12 cellular contexts compared by ENCODE assay signal in the genomic region with DNA sequence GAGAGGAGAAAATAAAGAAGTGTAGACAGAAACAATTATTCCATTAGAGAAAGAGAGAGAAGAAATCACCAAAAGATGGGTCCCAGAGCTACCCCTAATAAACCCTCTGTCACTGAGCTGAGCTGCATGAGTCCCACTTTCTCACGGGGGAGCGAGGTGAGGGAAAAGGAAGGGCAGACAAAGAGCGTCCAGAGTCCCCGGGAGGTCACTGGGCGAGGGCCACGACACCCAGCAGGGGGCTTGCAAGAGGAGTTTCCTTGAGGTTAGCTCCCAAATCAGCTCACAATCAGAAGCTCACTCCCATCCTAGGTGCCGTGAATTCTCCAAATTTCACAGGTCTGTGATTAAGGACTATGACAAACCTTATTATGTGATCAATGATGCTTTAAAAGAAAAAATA.
DNase-seq lines count a peak whose midpoint lies in the region; ATAC-seq and TF ChIP-seq lines count a peak whose summit lies in the region.
"Had no signal": no experiment of that assay in that cellular context is flagged by ENCODE, and none has a peak within 500 bp of the region (broad histone marks: within the 10 kb centered on the region; RNA-seq: fewer than 3 reads in every experiment).

No MANE protein-coding gene starts in this region.

- no peak overlapping the region for H2AFZ ChIP-seq in osteoblast (ENCODE audit: low read length)

- no peaks in the 10 kb centered on the region for H3K27me3 Mint-ChIP-seq in MCF 10A (ENCODE audit: insufficient read depth, unreplicated experiment)
- H3K27me3 Mint-ChIP-seq: naive thymus-derived CD8-positive, alpha-beta T cell had no signal

- POLR2A ChIA-PET in MCF 10A (lab: Yijun Ruan, JAX): no interaction called here

- TF ChIP-seq CTCF in breast epithelium (IDR thresholded peaks at IDR 0.05): no peak
- no peak for TF ChIP-seq CTCF in MCF 10A (IDR thresholded peaks at IDR 0.05; ENCODE audit: unreplicated experiment)
- no peak for TF ChIP-seq CTCF in coronary artery (IDR thresholded peaks at IDR 0.05)
- no peak for TF ChIP-seq CTCF in osteoblast (IDR thresholded peaks at IDR 0.05; ENCODE audit: extremely low read depth, low read depth, low read length)
- no peak for TF ChIP-seq CTCF in upper lobe of right lung (IDR thresholded peaks at IDR 0.05)

- H3K27me3 ChIP-seq in breast epithelium: no peaks in the 10 kb centered on the region
- H3K27me3 ChIP-seq in osteoblast (ENCODE audit: insufficient read depth, low read length): no peaks in the 10 kb centered on the region
- no peaks in the 10 kb centered on the region for H3K27me3 ChIP-seq in upper lobe of right lung

- no peaks in the 10 kb centered on the region for H3K9me3 Mint-ChIP-seq in MCF 10A (ENCODE audit: unreplicated experiment)
- H3K9me3 Mint-ChIP-seq: naive thymus-derived CD8-positive, alpha-beta T cell had no signal

- no peaks in the 10 kb centered on the region for H3K36me3 ChIP-seq in breast epithelium
- no peaks in the 10 kb centered on the region for H3K36me3 ChIP-seq in osteoblast (ENCODE audit: insufficient read depth, low read length)
- no peaks in the 10 kb centered on the region for H3K36me3 ChIP-seq in upper lobe of right lung

- no peak for DNase-seq in breast epithelium (ENCODE audit: low spot score in 2 of 2)
- no peak for DNase-seq in MCF 10A (ENCODE audit: unreplicated experiment)
- DNase-seq in coronary artery (ENCODE audit: low spot score): no peak
- no peak for DNase-seq in osteoblast (ENCODE audit: insufficient read length, low spot score, missing footprints)
- DNase-seq in upper lobe of right lung: peak; percentile 41
- no peak for DNase-seq in DMS153 (lab: John Stamatoyannopoulos, UW)
- no peak for DNase-seq in Ammon's horn (ENCODE audit: low spot score)
- DNase-seq: activated CD4-positive, alpha-beta T cell treated with anti-CD3 and anti-CD28 coated beads, Interleukin-2, amount 50 U/mL, for 4 hours; naive thymus-derived CD8-positive, alpha-beta T cell; NCI-H774; stimulated activated naive CD8-positive, alpha-beta T cell treated with anti-CD3 and anti-CD28 coated beads, Interleukin-15, Interleukin-2, amounts not matched to agents 100 U/mL and 50 U/mL, for 24 hours had no signal

- no peak for ATAC-seq in upper lobe of right lung
- ATAC-seq in GM21786 (IDR thresholded peaks at IDR 0.05; ENCODE audit: unreplicated experiment): no peak
- ATAC-seq: naive thymus-derived CD8-positive, alpha-beta T cell had no signal

- H3K27ac Mint-ChIP-seq in MCF 10A (ENCODE audit: low read depth, unreplicated experiment): no peak overlapping the region

- H3K27ac ChIP-seq in breast epithelium (peak overlapping the region; percentile 79 to 96), coronary artery (peak overlapping the region; percentile 76 to 88), osteoblast (ENCODE audit: low read depth, low read length) (peak overlapping the region; percentile 94), upper lobe of right lung (peak overlapping the region; percentile 78)

- no peaks in the 10 kb centered on the region for H3K9me3 ChIP-seq in breast epithelium
- H3K9me3 ChIP-seq in osteoblast (ENCODE audit: low read depth, low read length): peaks cover 2% of the 10 kb centered on the region
- H3K9me3 ChIP-seq in upper lobe of right lung: no peaks in the 10 kb centered on the region

- peak overlapping the region in 2 of 3 donors; percentile 23 to 53 for H3K4me3 ChIP-seq in breast epithelium
- H3K4me3 ChIP-seq in coronary artery: no peak overlapping the region
- H3K4me3 ChIP-seq in osteoblast (ENCODE audit: insufficient read depth, low read length): no peak overlapping the region
- no peak overlapping the region for H3K4me3 ChIP-seq in upper lobe of right lung

- H3K4me3 Mint-ChIP-seq in MCF 10A (ENCODE audit: unreplicated experiment): no peak overlapping the region
- H3K4me3 Mint-ChIP-seq: naive thymus-derived CD8-positive, alpha-beta T cell had no signal

- no peak overlapping the region for H3K4me2 ChIP-seq in osteoblast (ENCODE audit: insufficient read depth, low read length)

- H4K20me1 ChIP-seq in osteoblast (ENCODE audit: insufficient read depth, low read length): no peaks in the 10 kb centered on the region

- intact Hi-C loops in breast epithelium (cut with DNase I; ENCODE audit: low total_unique reads) (no loop called here), MCF 10A (cut with micrococcal nuclease) (no loop called here), upper lobe of right lung (cut with DNase I) (no loop called here)

- peaks cover 27% of the 10 kb centered on the region for H3K79me2 ChIP-seq in osteoblast (ENCODE audit: insufficient read depth, low read length)

- CTCF ChIA-PET in MCF 10A (lab: Yijun Ruan, JAX): interaction anchor here (0.6 kb wide), 1 partner anchor 18 kb away, joined by 3 read pairs; no protein-coding TSS in a partner anchor

- H3K4me1 Mint-ChIP-seq in MCF 10A (ENCODE audit: insufficient read depth, unreplicated experiment): peaks cover 15% of the 10 kb centered on the region

- BruUV-seq in MCF 10A (replicated peaks; lab: Mats Ljungman, UMichigan): no TSS peak

- H3K4me1 ChIP-seq in breast epithelium: peaks cover 7 to 13% of the 10 kb centered on the region in 2 donors
- peaks cover 50% of the 10 kb centered on the region for H3K4me1 ChIP-seq in osteoblast (ENCODE audit: insufficient read depth, low read length)
- H3K4me1 ChIP-seq in upper lobe of right lung: peaks cover 48% of the 10 kb centered on the region

- no peaks in the 10 kb centered on the region for H3K36me3 Mint-ChIP-seq in MCF 10A (ENCODE audit: insufficient read depth, unreplicated experiment)

- no peak for TF ChIP-seq POLR2A in breast epithelium (IDR thresholded peaks at IDR 0.05)

Comparison
In these comparisons a context has a peak if more than half of its experiments do, and no peak if none do; other contexts are left out.
1. H3K4me3 ChIP-seq: peak in breast epithelium (2 of 3); none in coronary artery (single experiment), osteoblast (single experiment) and upper lobe of right lung (single experiment).
2. Peak in every context shown above with its lines, with median percentiles within 50 percentile points of each other: H3K27ac ChIP-seq.